Comparison of ENCODE assay signal across 9 cellular contexts in genomic region chr18:62425465-62426190, GRCh38.
DNase-seq lines count a peak whose midpoint lies in the region; ATAC-seq, FAIRE-seq and TF ChIP-seq lines count a peak whose summit lies in the region.
"Had no signal": no experiment of that assay in that cellular context is flagged by ENCODE, and none has a peak within 500 bp of the region (broad histone marks: within the 10 kb centered on the region; RNA-seq: fewer than 3 reads in every experiment).

No MANE protein-coding gene starts in this region.

- H3K9me3 ChIP-seq in SJCRH30 (replicated peaks) (no peaks in the 10 kb centered on the region), transverse colon (no peaks in the 10 kb centered on the region)

- H3K4me1 ChIP-seq in SJCRH30 (peaks cover 2% of the 10 kb centered on the region; the same call in 1 of the 2 replicates), transverse colon (peaks cover 0 to 19% (median 15%) of the 10 kb centered on the region in 4 donors)

- TF ChIP-seq CTCF in neural crest cell (conservative IDR thresholded peaks at IDR 0.05) = peak; percentile 81
- TF ChIP-seq CTCF in transverse colon (IDR thresholded peaks at IDR 0.05) = peak; percentile 73 to 88 (median 81)

- no peak overlapping the region for H3K27ac ChIP-seq in SJCRH30
- H3K27ac ChIP-seq in transverse colon = peak overlapping the region; percentile 59 to 80 (median 72)

- no peak overlapping the region for H3K27ac Mint-ChIP-seq in neural crest cell (ENCODE audit: unreplicated experiment)

- no peak for TF ChIP-seq POLR2A in transverse colon (IDR thresholded peaks at IDR 0.05)

- peak; percentile 61 for ATAC-seq in GM21576 (IDR thresholded peaks at IDR 0.05; ENCODE audit: unreplicated experiment)

- DNase-seq in C1 segment of cervical spinal cord (lab: John Stamatoyannopoulos, UW) = peak in 12 of 14 donors; percentile 16 to 90 (median 61)
- peak; percentile 84 for DNase-seq in NAMALWA (ENCODE audit: low spot score)
- DNase-seq in SJCRH30 = peak; percentile 62 to 86
- DNase-seq in activated naive CD4-positive, alpha-beta T cell treated with anti-CD3 and anti-CD28 coated beads, Interleukin-2, amount 50 U/mL, for 16 hours = peak; percentile 43
- peak; percentile 40 to 65 for DNase-seq in frontal cortex (ENCODE audit: low spot score in 2 of 2)
- DNase-seq in neural crest cell (ENCODE audit: low read depth, low spot score) = peak; percentile 65
- DNase-seq in transverse colon = peak; percentile 77

- H3K4me3 Mint-ChIP-seq in neural crest cell = peak overlapping the region; percentile 64

- intact Hi-C loops in transverse colon (cut with DNase I; ENCODE audit: low total_unique reads) = loop anchor here (1.0 to 2.0 kb wide), 2 partner anchors 154 to 159 kb away; no protein-coding TSS in a partner anchor

- peaks cover 4% of the 10 kb centered on the region for H3K9me3 Mint-ChIP-seq in neural crest cell

- H3K4me3 ChIP-seq in SJCRH30 (peak overlapping the region; percentile 45), transverse colon (peak overlapping the region in 2 of 4 donors; percentile 7 to 29)

- H3K4me1 Mint-ChIP-seq in neural crest cell = peaks cover 12% of the 10 kb centered on the region

- no peaks in the 10 kb centered on the region for H3K36me3 ChIP-seq in SJCRH30
- no peaks in the 10 kb centered on the region for H3K36me3 ChIP-seq in transverse colon

- peaks cover 8% of the 10 kb centered on the region for H3K27me3 Mint-ChIP-seq in neural crest cell (ENCODE audit: low read depth)

- H3K27me3 ChIP-seq in SJCRH30 (no peaks in the 10 kb centered on the region), transverse colon (no peaks in the 10 kb centered on the region)

- WGBS in transverse colon (ENCODE audit: low coverage in 1 of 2), 2 donors = 0 to 7% methylated on average over 3 to 14 of the region's 14 CpGs

- no peak for TF ChIP-seq EP300 in transverse colon (IDR thresholded peaks at IDR 0.05; ENCODE audit: low read depth)

- H3K36me3 Mint-ChIP-seq in neural crest cell (ENCODE audit: low read depth) = no peaks in the 10 kb centered on the region
- H3K36me3 Mint-ChIP-seq: IgD-negative memory B cell had no signal

- FAIRE-seq in frontal cortex (lab: Jason Lieb, UNC) = peak; percentile 82

- in situ Hi-C loops in transverse colon (cut with MboI; ENCODE audit: low pct_ligation_motif_present in 1 of 4, low pct_unique_long_range_greater_than_20kb in 1 of 4, low sequenced_read_pairs in 3 of 4) = loop anchor here in 1 of 4 donors (25.0 kb wide), 1 partner anchor 162 kb away; no protein-coding TSS in a partner anchor
